In genomic region chr11:92978226-92979111, GRCh38 we compare ENCODE assay signal across 1 cellular context.
TF ChIP-seq lines count a peak whose summit lies in the region.

No MANE protein-coding gene starts in this region.

TF ChIP-seq in SK-N-SH, 30 proteins besides CTCF, POLR2A, EP300 and RAD21 (continued from another document):
- TF ChIP-seq REST (IDR thresholded peaks at IDR 0.05; ENCODE audit: low read depth, low read length) (no peak), FOSL2 (IDR thresholded peaks at IDR 0.05; ENCODE audit: borderline replicate concordance, low read depth) (no peak)
- TF ChIP-seq, protein P1, sequence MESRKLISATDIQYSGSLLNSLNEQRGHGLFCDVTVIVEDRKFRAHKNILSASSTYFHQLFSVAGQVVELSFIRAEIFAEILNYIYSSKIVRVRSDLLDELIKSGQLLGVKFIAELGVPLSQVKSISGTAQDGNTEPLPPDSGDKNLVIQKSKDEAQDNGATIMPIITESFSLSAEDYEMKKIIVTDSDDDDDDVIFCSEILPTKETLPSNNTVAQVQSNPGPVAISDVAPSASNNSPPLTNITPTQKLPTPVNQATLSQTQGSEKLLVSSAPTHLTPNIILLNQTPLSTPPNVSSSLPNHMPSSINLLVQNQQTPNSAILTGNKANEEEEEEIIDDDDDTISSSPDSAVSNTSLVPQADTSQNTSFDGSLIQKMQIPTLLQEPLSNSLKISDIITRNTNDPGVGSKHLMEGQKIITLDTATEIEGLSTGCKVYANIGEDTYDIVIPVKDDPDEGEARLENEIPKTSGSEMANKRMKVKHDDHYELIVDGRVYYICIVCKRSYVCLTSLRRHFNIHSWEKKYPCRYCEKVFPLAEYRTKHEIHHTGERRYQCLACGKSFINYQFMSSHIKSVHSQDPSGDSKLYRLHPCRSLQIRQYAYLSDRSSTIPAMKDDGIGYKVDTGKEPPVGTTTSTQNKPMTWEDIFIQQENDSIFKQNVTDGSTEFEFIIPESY (IDR thresholded peaks at IDR 0.05; ENCODE audit: borderline replicate concordance, low read depth): no peak
- TF ChIP-seq, protein P2, sequence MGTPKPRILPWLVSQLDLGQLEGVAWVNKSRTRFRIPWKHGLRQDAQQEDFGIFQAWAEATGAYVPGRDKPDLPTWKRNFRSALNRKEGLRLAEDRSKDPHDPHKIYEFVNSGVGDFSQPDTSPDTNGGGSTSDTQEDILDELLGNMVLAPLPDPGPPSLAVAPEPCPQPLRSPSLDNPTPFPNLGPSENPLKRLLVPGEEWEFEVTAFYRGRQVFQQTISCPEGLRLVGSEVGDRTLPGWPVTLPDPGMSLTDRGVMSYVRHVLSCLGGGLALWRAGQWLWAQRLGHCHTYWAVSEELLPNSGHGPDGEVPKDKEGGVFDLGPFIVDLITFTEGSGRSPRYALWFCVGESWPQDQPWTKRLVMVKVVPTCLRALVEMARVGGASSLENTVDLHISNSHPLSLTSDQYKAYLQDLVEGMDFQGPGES (IDR thresholded peaks at IDR 0.05; ENCODE audit: low read depth, low read length): no peak
- TF ChIP-seq, protein P3, sequence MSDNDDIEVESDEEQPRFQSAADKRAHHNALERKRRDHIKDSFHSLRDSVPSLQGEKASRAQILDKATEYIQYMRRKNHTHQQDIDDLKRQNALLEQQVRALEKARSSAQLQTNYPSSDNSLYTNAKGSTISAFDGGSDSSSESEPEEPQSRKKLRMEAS (IDR thresholded peaks at IDR 0.05; ENCODE audit: low read depth): no peak
TF ChIP-seq in SK-N-SH: peak in this region for 11.
